13 cellular contexts compared by ENCODE assay signal in genomic region chr16:84284168-84284722, GRCh38. TPM values are rescaled to one million over a fixed set of nuclear protein-coding genes. Genes with fewer than 3 reads are reported as not detected.
DNase-seq lines count a peak whose midpoint lies in the region; ATAC-seq and TF ChIP-seq lines count a peak whose summit lies in the region.
"Had no signal": no experiment of that assay in that cellular context is flagged by ENCODE, and none has a peak within 500 bp of the region (broad histone marks: within the 10 kb centered on the region; RNA-seq: fewer than 3 reads in every experiment).

No MANE protein-coding gene starts in this region.

- peak overlapping the region; percentile 13 for H3K4me2 ChIP-seq in osteoblast (ENCODE audit: insufficient read depth, low read length)

- H3K27me3 ChIP-seq in WERI-Rb-1 (ENCODE audit: insufficient read depth, low read depth, severe bottlenecking) (no peaks in the 10 kb centered on the region), left ventricle myocardium inferior (ENCODE audit: low read depth) (no peaks in the 10 kb centered on the region), osteoblast (ENCODE audit: insufficient read depth, low read length) (peaks cover 19% of the 10 kb centered on the region)

- DNase-seq in D341Med (ENCODE audit: low spot score): peak; percentile 56
- peak; percentile 66 for DNase-seq in WERI-Rb-1
- DNase-seq in left ventricle myocardium inferior: peak; percentile 69
- no peak for DNase-seq in osteoblast (ENCODE audit: insufficient read length, low spot score, missing footprints)
- DNase-seq in A172 (ENCODE audit: low spot score): no peak
- no peak for DNase-seq in activated CD4-positive, alpha-beta T cell treated with anti-CD3 and anti-CD28 coated beads, Interleukin-2, amount 50 U/mL, for 48 hours
- DNase-seq: activated CD8-positive, alpha-beta memory T cell treated with anti-CD3 and anti-CD28 coated beads, Interleukin-2, amount 50 U/mL, for 4 hours; C1 segment of cervical spinal cord; NCI-H2081 treated with DMSO at 0.1 percent for 48 hours had no signal

- peak overlapping the region; percentile 74 for H2AFZ ChIP-seq in osteoblast (ENCODE audit: low read length)

- peak overlapping the region; percentile 40 for H3K27ac ChIP-seq in WERI-Rb-1
- peak overlapping the region; percentile 79 for H3K27ac ChIP-seq in left ventricle myocardium inferior (replicated peaks)
- H3K27ac ChIP-seq in osteoblast (ENCODE audit: low read depth, low read length): no peak overlapping the region
- H3K27ac ChIP-seq: HL-60 had no signal

- TF ChIP-seq CTCF in WERI-Rb-1 (IDR thresholded peaks at IDR 0.05; ENCODE audit: low read depth, low read length) (no peak), left ventricle myocardium inferior (IDR thresholded peaks at IDR 0.05; ENCODE audit: borderline replicate concordance) (no peak), osteoblast (IDR thresholded peaks at IDR 0.05; ENCODE audit: extremely low read depth, low read depth, low read length) (no peak)

- no peaks in the 10 kb centered on the region for H4K20me1 ChIP-seq in osteoblast (ENCODE audit: insufficient read depth, low read length)

- intact Hi-C loops in left ventricle myocardium inferior (cut with micrococcal nuclease): no loop called here

- H3K36me3 ChIP-seq in WERI-Rb-1: no peaks in the 10 kb centered on the region
- no peaks in the 10 kb centered on the region for H3K36me3 ChIP-seq in left ventricle myocardium inferior
- no peaks in the 10 kb centered on the region for H3K36me3 ChIP-seq in osteoblast (ENCODE audit: insufficient read depth, low read length)

- H3K4me3 ChIP-seq in WERI-Rb-1 (ENCODE audit: low read depth, low read length): no peak overlapping the region
- H3K4me3 ChIP-seq in left ventricle myocardium inferior: no peak overlapping the region
- H3K4me3 ChIP-seq in osteoblast (ENCODE audit: insufficient read depth, low read length): no peak overlapping the region

- H3K79me2 ChIP-seq in osteoblast (ENCODE audit: insufficient read depth, low read length): no peaks in the 10 kb centered on the region

- H3K9me3 ChIP-seq in WERI-Rb-1 (ENCODE audit: severe bottlenecking): no peaks in the 10 kb centered on the region
- peaks cover 5% of the 10 kb centered on the region for H3K9me3 ChIP-seq in left ventricle myocardium inferior (replicated peaks)
- no peaks in the 10 kb centered on the region for H3K9me3 ChIP-seq in osteoblast (ENCODE audit: low read depth, low read length)

- no peak for ATAC-seq in HG03196 (IDR thresholded peaks at IDR 0.05; ENCODE audit: unreplicated experiment)
- ATAC-seq in GM19467 (IDR thresholded peaks at IDR 0.05; ENCODE audit: unreplicated experiment): no peak

- H3K4me1 ChIP-seq in left ventricle myocardium inferior: peaks cover 42% of the 10 kb centered on the region
- H3K4me1 ChIP-seq in osteoblast (ENCODE audit: insufficient read depth, low read length): peaks cover 6% of the 10 kb centered on the region

RNA-seq across cellular contexts. Expression of gene WFDC1, which starts 10.4 kb away (rescaled TPM):
- total RNA-seq in left ventricle myocardium inferior (1.3 TPM), osteoblast (not detected in 2 replicates)
- not detected in 2 replicates for total RNA-seq in A172 (2014; rRNA removed; shearing (Covaris generic))
- total RNA-seq: lung microvascular endothelial cell had no signal

RNA-seq across cellular contexts. Expression of gene KCNG4, which starts 44.4 kb away (rescaled TPM):
- not detected for total RNA-seq in left ventricle myocardium inferior
- total RNA-seq in osteoblast: not detected in 2 replicates
- 0.02 TPM in 1 of 2 replicates, not detected in the other for total RNA-seq in A172 (2014; rRNA removed; shearing (Covaris generic))
- total RNA-seq: lung microvascular endothelial cell had no signal

Comparison
In these comparisons a context has a peak if more than half of its experiments do, and no peak if none do; other contexts are left out.
1. DNase-seq: peak in D341Med (single experiment), WERI-Rb-1 (single experiment) and left ventricle myocardium inferior (single experiment); none in osteoblast (single experiment), A172 (single experiment) and activated CD4-positive, alpha-beta T cell treated with anti-CD3 and anti-CD28 coated beads, Interleukin-2, amount 50 U/mL, for 48 hours (0 of 2).